ENCODE assay signal across 13 cellular contexts in the genomic region with DNA sequence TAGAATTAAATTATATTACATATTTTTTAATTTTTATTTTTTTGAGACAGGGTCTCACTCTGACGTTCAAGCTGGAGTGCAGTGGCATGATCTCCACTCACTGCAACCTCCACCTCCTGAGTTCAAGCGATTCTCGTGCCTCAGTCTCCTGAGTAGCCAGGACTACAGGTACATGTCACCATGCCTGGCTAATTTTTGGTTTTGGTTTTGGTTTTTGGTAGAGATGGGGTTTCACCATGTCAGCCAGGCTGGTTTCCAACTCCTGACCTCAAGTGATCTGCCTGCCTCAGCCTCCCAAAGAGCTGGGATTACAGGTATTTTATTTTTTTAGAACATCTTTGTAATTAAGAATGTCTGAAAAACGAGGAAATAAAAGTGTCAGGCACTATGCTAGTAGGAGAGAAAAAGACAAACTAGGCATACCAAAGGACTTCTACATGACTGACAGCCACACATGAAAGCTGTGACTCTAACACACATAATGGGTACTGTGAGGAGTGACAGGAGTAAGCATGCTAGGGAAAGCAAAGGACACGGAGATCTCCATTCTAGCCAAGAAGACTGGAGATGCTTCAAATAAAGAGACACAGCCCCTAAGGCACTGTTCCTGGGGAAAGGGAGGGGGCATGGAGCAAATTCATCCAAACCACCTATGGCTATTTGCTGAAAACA. TPM values are rescaled to one million over a fixed set of nuclear protein-coding genes. Genes with fewer than 3 reads are reported as not detected.
DNase-seq lines count a peak whose midpoint lies in the region; ATAC-seq and TF ChIP-seq lines count a peak whose summit lies in the region.
"Had no signal": no experiment of that assay in that cellular context is flagged by ENCODE, and none has a peak within 500 bp of the region (broad histone marks: within the 10 kb centered on the region; RNA-seq: fewer than 3 reads in every experiment).

No MANE protein-coding gene starts in this region.

- DNase-seq in activated T-cell treated with anti-CD3 and anti-CD28 coated beads, Interleukin-2, amount 50 U/mL, for 4 hours = no peak
- no peak for DNase-seq in activated T-cell treated with anti-CD3 and anti-CD28 coated beads for 4 hours
- peak; percentile 58 for DNase-seq in MM.1S
- no peak for DNase-seq in dorsolateral prefrontal cortex
- DNase-seq in NCI-H2107 treated with DMSO at 0.1 percent for 48 hours (lab: John Stamatoyannopoulos, UW; ENCODE audit: unreplicated experiment) = no peak
- DNase-seq in DMS 273 treated with DMSO at 0.1 percent for 48 hours (lab: John Stamatoyannopoulos, UW) = no peak
- no peak for DNase-seq in anterior cingulate cortex (lab: John Stamatoyannopoulos, UW)
- DNase-seq: foreskin keratinocyte; mammary epithelial cell; OCI-M1; stimulated activated CD8-positive, alpha-beta memory T cell treated with anti-CD3 and anti-CD28 coated beads, Interleukin-4, amount 100 ng/mL, for 48 hours had no signal

- peaks cover 20% of the 10 kb centered on the region for H3K36me3 ChIP-seq in MM.1S (replicated peaks; ENCODE audit: insufficient read depth, low read length)
- peaks cover 16 to 18% of the 10 kb centered on the region in 2 donors for H3K36me3 ChIP-seq in stomach smooth muscle (ENCODE audit: control insufficient read depth in 2 of 2, insufficient read depth in 2 of 2, low read length in 2 of 2)

- H3K4me1 ChIP-seq in MM.1S (ENCODE audit: low read length) (peaks cover 47% of the 10 kb centered on the region), stomach smooth muscle (ENCODE audit: control insufficient read depth, insufficient read depth, low read length) (peaks cover 19% of the 10 kb centered on the region)

- TF ChIP-seq CTCF in MM.1S (IDR thresholded peaks at IDR 0.05; ENCODE audit: low read length) (no peak), dorsolateral prefrontal cortex (IDR thresholded peaks at IDR 0.05 in 54 of 56, conservative IDR thresholded peaks at IDR 0.05 in 2 of 56; ENCODE audit: low read depth in 1 of 56, partially characterized antibody in 56 of 56) (no peak)

- H3K27ac ChIP-seq in MM.1S (ENCODE audit: low read length) = peak overlapping the region; percentile 50
- H3K27ac ChIP-seq in dorsolateral prefrontal cortex = peak overlapping the region in 33 of 59 donors; percentile 3 to 96 (median 59)
- H3K27ac ChIP-seq in stomach smooth muscle (ENCODE audit: low read length) = peak overlapping the region; percentile 47
- H3K27ac ChIP-seq: foreskin keratinocyte had no signal

- H3K27me3 Mint-ChIP-seq in activated T-cell treated with anti-CD3 and anti-CD28 coated beads, Interleukin-2, amount 50 U/mL, for 4 hours (ENCODE audit: low read depth) = no peaks in the 10 kb centered on the region

- no peaks in the 10 kb centered on the region for H3K9me3 ChIP-seq in MM.1S (replicated peaks; ENCODE audit: insufficient read depth, low read length)
- H3K9me3 ChIP-seq in stomach smooth muscle (ENCODE audit: control insufficient read depth in 2 of 2, low read length in 2 of 2) = no peaks in the 10 kb centered on the region
- H3K9me3 ChIP-seq: right atrium auricular region had no signal

- no peaks in the 10 kb centered on the region for H3K9me3 Mint-ChIP-seq in activated T-cell treated with anti-CD3 and anti-CD28 coated beads, Interleukin-2, amount 50 U/mL, for 4 hours

- H3K27me3 ChIP-seq in MM.1S (replicated peaks; ENCODE audit: insufficient read depth, low read length) (no peaks in the 10 kb centered on the region), dorsolateral prefrontal cortex (no peaks in the 10 kb centered on the region), stomach smooth muscle (ENCODE audit: control insufficient read depth in 1 of 2, insufficient read depth in 2 of 2, low read length in 2 of 2) (no peaks in the 10 kb centered on the region)
- H3K27me3 ChIP-seq: foreskin keratinocyte, right atrium auricular region had no signal

- peak overlapping the region; percentile 40 for H3K4me3 Mint-ChIP-seq in activated T-cell treated with anti-CD3 and anti-CD28 coated beads, Interleukin-2, amount 50 U/mL, for 4 hours

- no peaks in the 10 kb centered on the region for H4K20me1 ChIP-seq in MM.1S (ENCODE audit: insufficient read depth, low read length)

- H2AFZ ChIP-seq in MM.1S (ENCODE audit: low read length) = no peak overlapping the region

- H3K79me2 ChIP-seq in MM.1S (ENCODE audit: low read length) = peaks cover 99% of the 10 kb centered on the region

- peak; percentile 56 to 63 for ATAC-seq in activated T-cell treated with anti-CD3 and anti-CD28 coated beads, Interleukin-2, amount 50 U/mL, for 4 hours
- ATAC-seq: foreskin keratinocyte had no signal

- peaks cover 82% of the 10 kb centered on the region for H3K4me1 Mint-ChIP-seq in activated T-cell treated with anti-CD3 and anti-CD28 coated beads, Interleukin-2, amount 50 U/mL, for 4 hours (ENCODE audit: low read depth)

- H3F3A ChIP-seq in MM.1S (ENCODE audit: insufficient read depth, low read length) = peaks cover 24% of the 10 kb centered on the region

- peak overlapping the region; percentile 1; the same call in 1 of the 2 replicates for H3K9ac ChIP-seq in MM.1S (ENCODE audit: low read length)
- no peak overlapping the region for H3K9ac ChIP-seq in stomach smooth muscle (ENCODE audit: low read length in 2 of 2)

- intact Hi-C loops in dorsolateral prefrontal cortex (cut with DNase I) = no loop called here

- 0 out of 2 replicates have a peak overlapping the region, but pooled peaks have one; percentile 4 for H3K4me3 ChIP-seq in MM.1S (ENCODE audit: low read length)
- peak overlapping the region in 3 of 59 donors; percentile 1 to 11 (median 7) for H3K4me3 ChIP-seq in dorsolateral prefrontal cortex
- no peak overlapping the region for H3K4me3 ChIP-seq in stomach smooth muscle (ENCODE audit: low read length in 2 of 2)
- H3K4me3 ChIP-seq: right atrium auricular region had no signal

- no peaks in the 10 kb centered on the region for H3K9me2 ChIP-seq in MM.1S (replicated peaks; ENCODE audit: insufficient read depth, low read length)

- H3K36me3 Mint-ChIP-seq in activated T-cell treated with anti-CD3 and anti-CD28 coated beads, Interleukin-2, amount 50 U/mL, for 4 hours (ENCODE audit: insufficient read depth) = peaks cover 47% of the 10 kb centered on the region

- peak overlapping the region; percentile 42 for H3K4me2 ChIP-seq in MM.1S (ENCODE audit: low read depth, low read length)

RNA-seq across cellular contexts. Expression of gene GNA13, which starts 7.3 kb away (rescaled TPM):
- 10 to 100 TPM; 45.7 to 54.9 (median 47.2) TPM for total RNA-seq in activated T-cell treated with anti-CD3 and anti-CD28 coated beads, Interleukin-2, amount 50 U/mL, for 4 hours
- 10 to 100 TPM; 27.3 to 72.4 (median 40.6) TPM for total RNA-seq in dorsolateral prefrontal cortex
